ENCODE assay signal across 8 cellular contexts in genomic region chr6:11172501-11173337, GRCh38. TPM values are rescaled to one million over a fixed set of nuclear protein-coding genes. Genes with fewer than 3 reads are reported as not detected.
DNase-seq lines count a peak whose midpoint lies in the region; ATAC-seq and TF ChIP-seq lines count a peak whose summit lies in the region.

No MANE protein-coding gene starts in this region.

- POLR2A ChIA-PET in A673 (lab: Charles Lee; ENCODE audit: low non-redundant PET) = interaction anchor here (1.0 kb wide), 1 partner anchor 60 kb away, joined by 7 read pairs; the partner anchor contains the start of gene NEDD9
- POLR2A ChIA-PET in activated CD8-positive, alpha-beta T cell treated with anti-CD3 and anti-CD28 coated beads for 36 hours (lab: Charles Lee) = no interaction called here

- no peaks in the 10 kb centered on the region for H3K9me3 ChIP-seq in A673 (ENCODE audit: low read depth, low read length, poor library complexity, severe bottlenecking)

- intact Hi-C loops in A673 (cut with micrococcal nuclease; ENCODE audit: unreplicated experiment) = loop anchor here (1.0 to 5.0 kb wide), 3 partner anchors 60 to 324 kb away; partner anchors contain the start of gene NEDD9
- intact Hi-C loops in activated CD8-positive, alpha-beta T cell treated with anti-CD3 and anti-CD28 coated beads for 36 hours (cut with micrococcal nuclease) = loop anchor here (2.0 to 10.0 kb wide), 2 partner anchors 242 to 324 kb away; no protein-coding TSS in a partner anchor

- H3K36me3 ChIP-seq in A673 (ENCODE audit: insufficient read depth, low read length, poor library complexity, severe bottlenecking) = no peaks in the 10 kb centered on the region

- H3K4me1 ChIP-seq in A673 (ENCODE audit: insufficient read depth, low read length, poor library complexity, severe bottlenecking) = peaks cover 4% of the 10 kb centered on the region

- H3K4me3 Mint-ChIP-seq in activated CD8-positive, alpha-beta T cell treated with anti-CD3 and anti-CD28 coated beads for 36 hours = no peak overlapping the region
- peak overlapping the region; percentile 70 to 74 for H3K4me3 Mint-ChIP-seq in effector memory CD8-positive, alpha-beta T cell

- H3K4me3 ChIP-seq in A673 (ENCODE audit: low read depth, low read length, poor library complexity, severe bottlenecking) = no peak overlapping the region

- no peak overlapping the region for H3K27ac ChIP-seq in A673 (ENCODE audit: low read depth, low read length, poor library complexity, severe bottlenecking)

- no peaks in the 10 kb centered on the region for H3K9me3 Mint-ChIP-seq in activated CD8-positive, alpha-beta T cell treated with anti-CD3 and anti-CD28 coated beads for 36 hours
- H3K9me3 Mint-ChIP-seq in effector memory CD8-positive, alpha-beta T cell = no peaks in the 10 kb centered on the region

- ATAC-seq in GM18498 (IDR thresholded peaks at IDR 0.05; ENCODE audit: unreplicated experiment) = peak; percentile 47
- peak; percentile 76 for ATAC-seq in activated CD8-positive, alpha-beta T cell treated with anti-CD3 and anti-CD28 coated beads for 36 hours
- peak; percentile 81 for ATAC-seq in effector memory CD8-positive, alpha-beta T cell (replicated peaks)

- H3K27me3 Mint-ChIP-seq in activated CD8-positive, alpha-beta T cell treated with anti-CD3 and anti-CD28 coated beads for 36 hours = no peaks in the 10 kb centered on the region
- H3K27me3 Mint-ChIP-seq in effector memory CD8-positive, alpha-beta T cell = no peaks in the 10 kb centered on the region

- CTCF ChIA-PET in A673 (lab: Charles Lee) = interaction anchor here (0.6 to 1.6 kb wide), 4 partner anchors 63 to 361 kb away, joined by 3 to 9 read pairs (median 6); no protein-coding TSS in a partner anchor
- CTCF ChIA-PET in activated CD8-positive, alpha-beta T cell treated with anti-CD3 and anti-CD28 coated beads for 36 hours (lab: Charles Lee) = interaction anchor here (0.6 to 8.8 kb wide), 39 partner anchors 11 to 369 kb away, joined by 3 to 98 read pairs (median 4); partner anchors contain the start of gene NEDD9

- TF ChIP-seq CTCF in A673 (conservative IDR thresholded peaks at IDR 0.05; ENCODE audit: low read depth, low read length) = peak; percentile 93
- peak; percentile 94 for TF ChIP-seq CTCF in activated CD8-positive, alpha-beta T cell treated with anti-CD3 and anti-CD28 coated beads for 36 hours (IDR thresholded peaks at IDR 0.05)

- peaks cover 17% of the 10 kb centered on the region for H3K4me1 Mint-ChIP-seq in activated CD8-positive, alpha-beta T cell treated with anti-CD3 and anti-CD28 coated beads for 36 hours (ENCODE audit: low read depth)
- peaks cover 12 to 13% of the 10 kb centered on the region in 2 donors for H3K4me1 Mint-ChIP-seq in effector memory CD8-positive, alpha-beta T cell (ENCODE audit: low read depth in 2 of 2)

- H3K36me3 Mint-ChIP-seq in activated CD8-positive, alpha-beta T cell treated with anti-CD3 and anti-CD28 coated beads for 36 hours (ENCODE audit: low read depth) = no peaks in the 10 kb centered on the region
- H3K36me3 Mint-ChIP-seq in effector memory CD8-positive, alpha-beta T cell (ENCODE audit: insufficient read depth) = no peaks in the 10 kb centered on the region

- H3K27ac Mint-ChIP-seq in activated CD8-positive, alpha-beta T cell treated with anti-CD3 and anti-CD28 coated beads for 36 hours = no peak overlapping the region
- peak overlapping the region; percentile 49 to 84 for H3K27ac Mint-ChIP-seq in effector memory CD8-positive, alpha-beta T cell

- H3K27me3 ChIP-seq in A673 (replicated peaks; ENCODE audit: insufficient read depth, low read depth, low read length, poor library complexity) = no peaks in the 10 kb centered on the region

- BruUV-seq in A673 (replicated peaks; lab: Mats Ljungman, UMichigan) = no TSS peak

- DNase-seq in A673 (ENCODE audit: low spot score) (peak; percentile 76), NCI-H2227 treated with DMSO at 0.1 percent for 48 hours (lab: John Stamatoyannopoulos, UW) (peak; percentile 98), mucosa of gallbladder (ENCODE audit: low spot score) (peak; percentile 69), DMS79 (lab: John Stamatoyannopoulos, UW) (no peak)
- DNase-seq in activated CD8-positive, alpha-beta T cell treated with anti-CD3 and anti-CD28 coated beads for 36 hours = peak; percentile 88
- peak; percentile 75 to 84 (median 80) for DNase-seq in effector memory CD8-positive, alpha-beta T cell
- DNase-seq in stimulated activated CD8-positive, alpha-beta memory T cell treated with anti-CD3 and anti-CD28 coated beads, Interleukin-7, amount 100 ng/mL, for 24 hours (ENCODE audit: low read depth) = peak; percentile 65

RNA-seq across cellular contexts. Expression of gene NEDD9, which starts 59.7 kb away (rescaled TPM):
- total RNA-seq in A673 (2021) (5.6 and 6.6 TPM in 2 replicates), mucosa of gallbladder (18.1 TPM)
- total RNA-seq in activated CD8-positive, alpha-beta T cell treated with anti-CD3 and anti-CD28 coated beads for 36 hours = 10 to 100 TPM; 26.6 to 29.7 TPM
